ENCODE assay signal across 10 cellular contexts in genomic region chr3:41932511-41932910, GRCh38.
"Had no signal": no experiment of that assay in that cellular context is flagged by ENCODE, and none has a peak within 500 bp of the region (broad histone marks: within the 10 kb centered on the region; RNA-seq: fewer than 3 reads in every experiment).

No MANE protein-coding gene starts in this region.

- H3K9me3 Mint-ChIP-seq: stimulated activated naive CD8-positive, alpha-beta T cell treated with anti-CD3 and anti-CD28 coated beads, Interleukin-15, amount 100 ng/mL, for 72 hours had no signal

- H3K4me3 Mint-ChIP-seq: nephron; stimulated activated naive CD8-positive, alpha-beta T cell treated with anti-CD3 and anti-CD28 coated beads, Interleukin-15, amount 100 ng/mL, for 72 hours had no signal

- H3K36me3 ChIP-seq: right lobe of liver, thoracic aorta had no signal

- ATAC-seq: activated CD4-positive, CD25-positive, alpha-beta regulatory T cell treated with anti-CD3 and anti-CD28 coated beads, Interleukin-2, amount 50 U/mL, for 24 hours; right lobe of liver; stimulated activated naive CD8-positive, alpha-beta T cell treated with anti-CD3 and anti-CD28 coated beads, Interleukin-15, amount 100 ng/mL, for 72 hours had no signal

- DNase-seq: activated CD4-positive, alpha-beta T cell treated with anti-CD3 and anti-CD28 coated beads, Interleukin-2, amount 50 U/mL, for 1 hour; activated naive CD4-positive, alpha-beta T cell treated with Interleukin-2 at 50 U/mL for 16 hours; activated T-cell treated with anti-CD3 and anti-CD28 coated beads for 4 hours; aorta; nucleus accumbens; right lobe of liver; stimulated activated naive CD8-positive, alpha-beta T cell treated with anti-CD3 and anti-CD28 coated beads, Interleukin-15, amount 100 ng/mL, for 72 hours had no signal

- H3K27me3 Mint-ChIP-seq: stimulated activated naive CD8-positive, alpha-beta T cell treated with anti-CD3 and anti-CD28 coated beads, Interleukin-15, amount 100 ng/mL, for 72 hours had no signal

- H3K9me3 ChIP-seq: right lobe of liver, thoracic aorta had no signal

- H3K27me3 ChIP-seq: right lobe of liver had no signal

- H3K27ac ChIP-seq: right lobe of liver, thoracic aorta had no signal

- H3K4me1 Mint-ChIP-seq: nephron; stimulated activated naive CD8-positive, alpha-beta T cell treated with anti-CD3 and anti-CD28 coated beads, Interleukin-15, amount 100 ng/mL, for 72 hours had no signal

- H3K4me3 ChIP-seq: right lobe of liver, thoracic aorta had no signal

- H3K4me1 ChIP-seq: right lobe of liver had no signal

- H3K27ac Mint-ChIP-seq: nephron; stimulated activated naive CD8-positive, alpha-beta T cell treated with anti-CD3 and anti-CD28 coated beads, Interleukin-15, amount 100 ng/mL, for 72 hours had no signal
